In the genomic region with DNA sequence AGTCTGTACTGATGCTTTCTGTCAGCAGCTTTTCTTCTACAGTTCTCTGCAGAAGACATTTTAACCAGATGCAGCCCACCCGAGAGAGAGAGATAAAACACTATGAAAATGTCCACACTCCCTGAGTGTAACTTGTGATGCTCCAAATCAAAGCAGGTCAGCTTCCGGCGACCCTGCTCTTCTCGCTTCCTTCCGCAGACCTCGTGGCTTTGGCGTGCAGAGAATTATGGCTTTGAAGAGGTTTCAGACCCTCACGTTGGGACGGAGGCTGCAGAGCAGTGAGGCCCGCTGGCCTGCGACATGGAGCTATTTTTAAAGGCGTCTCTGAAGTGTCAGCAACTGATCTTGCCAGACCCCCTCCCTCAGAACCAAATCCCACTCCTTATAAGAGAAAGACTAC, we compare ENCODE assay signal across 21 cellular contexts. TPM values are rescaled to one million over a fixed set of nuclear protein-coding genes. Genes with fewer than 3 reads are reported as not detected.
DNase-seq lines count a peak whose midpoint lies in the region; ATAC-seq, FAIRE-seq and TF ChIP-seq lines count a peak whose summit lies in the region.
"Had no signal": no experiment of that assay in that cellular context is flagged by ENCODE, and none has a peak within 500 bp of the region (broad histone marks: within the 10 kb centered on the region; RNA-seq: fewer than 3 reads in every experiment).

No MANE protein-coding gene starts in this region.

- H3K27ac ChIP-seq in HepG2 (ENCODE audit: extremely low read length, insufficient read depth, low read length) = no peak overlapping the region
- no peak overlapping the region for H3K27ac ChIP-seq in RWPE1
- H3K27ac ChIP-seq: KMS-11, left lung, Peyer's patch, skin epidermis, stomach, uterus had no signal

- peaks cover 47% of the 10 kb centered on the region for H3K4me1 Mint-ChIP-seq in activated T-cell treated with anti-CD3 and anti-CD28 coated beads, Interleukin-2, amount 50 U/mL, for 24 hours (ENCODE audit: low read depth)
- H3K4me1 Mint-ChIP-seq in activated naive CD8-positive, alpha-beta T cell treated with anti-CD3 and anti-CD28 coated beads, Interleukin-2, amount 10 ng/mL, durations not matched to agents 7 days and 5 days = peaks cover 28% of the 10 kb centered on the region
- no peaks in the 10 kb centered on the region for H3K4me1 Mint-ChIP-seq in osteocyte (ENCODE audit: unreplicated experiment)

- no peak for FAIRE-seq in HepG2 (lab: Jason Lieb, UNC)
- FAIRE-seq: endometrium, G401.6, GM12892 had no signal

- no peak overlapping the region for H3K4me2 ChIP-seq in HepG2 (ENCODE audit: low read depth, low read length)
- H3K4me2 ChIP-seq: KMS-11 had no signal

- H3K79me2 ChIP-seq in HepG2 (ENCODE audit: insufficient read depth, low read length) = no peaks in the 10 kb centered on the region

- peaks cover 1 to 38% of the 10 kb centered on the region in 2 experiments; a peak in 3 of 5 replicates for H3K27me3 ChIP-seq in HepG2 (ENCODE audit: control insufficient read depth in 1 of 2, insufficient read depth in 2 of 2, low read length in 2 of 2)
- H3K27me3 ChIP-seq: left lung, Peyer's patch, stomach, uterus had no signal

- TF ChIP-seq EP300 in HepG2 (IDR thresholded peaks at IDR 0.05; ENCODE audit: low read depth in 2 of 2, low read length in 2 of 2) (no peak), HepG2 (CRISPR knock-in tag; IDR thresholded peaks at IDR 0.05; ENCODE audit: borderline replicate concordance) (no peak)

- H3K9me3 ChIP-seq in HepG2 (ENCODE audit: low read length) = no peaks in the 10 kb centered on the region
- H3K9me3 ChIP-seq: Caco-2, left lung, Peyer's patch, stomach, uterus had no signal

- H2AFZ ChIP-seq in HepG2 (ENCODE audit: low read length) = no peak overlapping the region

- no peaks in the 10 kb centered on the region for H3K9me3 Mint-ChIP-seq in activated T-cell treated with anti-CD3 and anti-CD28 coated beads, Interleukin-2, amount 50 U/mL, for 24 hours
- H3K9me3 Mint-ChIP-seq in activated naive CD8-positive, alpha-beta T cell treated with anti-CD3 and anti-CD28 coated beads, Interleukin-2, amount 10 ng/mL, durations not matched to agents 7 days and 5 days = no peaks in the 10 kb centered on the region
- H3K9me3 Mint-ChIP-seq in osteocyte (ENCODE audit: unreplicated experiment) = no peaks in the 10 kb centered on the region

- TF ChIP-seq RAD21 in HepG2 (CRISPR knock-in tag; IDR thresholded peaks at IDR 0.05) = no peak

- intact Hi-C loops in HepG2 (cut with micrococcal nuclease; ENCODE audit: unreplicated experiment) = no loop called here

- no peak for DNase-seq in activated T-cell treated with anti-CD3 and anti-CD28 coated beads, Interleukin-2, amount 50 U/mL, for 24 hours
- no peak for DNase-seq in activated T-cell treated with anti-CD3 and anti-CD28 coated beads, Interleukin-2, amount 50 U/mL, for 1 hour
- DNase-seq in activated naive CD8-positive, alpha-beta T cell treated with anti-CD3 and anti-CD28 coated beads, Interleukin-2, amount 10 ng/mL, durations not matched to agents 7 days and 5 days = peak; percentile 41
- DNase-seq in osteocyte (ENCODE audit: extremely low spot score, unreplicated experiment) (peak; percentile 30), HepG2 (ENCODE audit: low spot score) (no peak), RWPE1 (ENCODE audit: low spot score) (no peak)
- DNase-seq: Caco-2, left lung, NCI-H1105 treated with DMSO at 0.1 percent for 48 hours, stomach, uterus had no signal

- no peak for TF ChIP-seq POLR2A in HepG2 (IDR thresholded peaks at IDR 0.05; ENCODE audit: insufficient read depth in 1 of 2, low read depth in 2 of 2, low read length in 2 of 2)

- WGBS in HepG2 (ENCODE audit: low lambda C conversion rate) = 46% methylated on average over 12 of the region's 12 CpGs

- in situ Hi-C loops in HepG2 (cut with HindIII; ENCODE audit: extremely low pct_ligation_motif_present, low pct_unique_long_range_greater_than_20kb) = no loop called here

- TF ChIP-seq CTCF in osteocyte (IDR thresholded peaks at IDR 0.05) (no peak), HepG2 (CRISPR knock-in tag; IDR thresholded peaks at IDR 0.05) (no peak), RWPE1 (conservative IDR thresholded peaks at IDR 0.05; ENCODE audit: low read depth) (no peak)

- no peak overlapping the region for H3K9ac ChIP-seq in HepG2 (ENCODE audit: insufficient read depth, low read depth, low read length)
- H3K9ac ChIP-seq: KMS-11 had no signal

- CTCF ChIA-PET in HepG2 (lab: Yijun Ruan, JAX; ENCODE audit: low intra/inter-chr PET ratio, low total read pairs) (no interaction called here), RWPE1 (lab: Yijun Ruan, JAX) (interaction anchor here (0.7 kb wide), 1 partner anchor 90 kb away, joined by 3 read pairs; no protein-coding TSS in a partner anchor)

- no peaks in the 10 kb centered on the region for H3K36me3 ChIP-seq in HepG2 (replicated peaks in 1 of 2; ENCODE audit: control insufficient read depth in 1 of 2, insufficient read depth in 2 of 2, low read length in 2 of 2)
- H3K36me3 ChIP-seq: left lung, Peyer's patch, stomach, uterus had no signal

- H4K20me1 ChIP-seq in HepG2 (ENCODE audit: insufficient read depth, low read length) = no peaks in the 10 kb centered on the region

- peak overlapping the region; percentile 38 for H3K4me3 Mint-ChIP-seq in activated T-cell treated with anti-CD3 and anti-CD28 coated beads, Interleukin-2, amount 50 U/mL, for 24 hours
- H3K4me3 Mint-ChIP-seq in activated naive CD8-positive, alpha-beta T cell treated with anti-CD3 and anti-CD28 coated beads, Interleukin-2, amount 10 ng/mL, durations not matched to agents 7 days and 5 days = peak overlapping the region; percentile 74
- H3K4me3 Mint-ChIP-seq in osteocyte (ENCODE audit: unreplicated experiment) = no peak overlapping the region

- no peaks in the 10 kb centered on the region for H3K36me3 Mint-ChIP-seq in activated T-cell treated with anti-CD3 and anti-CD28 coated beads, Interleukin-2, amount 50 U/mL, for 24 hours (ENCODE audit: low read depth)
- peaks cover 7% of the 10 kb centered on the region for H3K36me3 Mint-ChIP-seq in activated naive CD8-positive, alpha-beta T cell treated with anti-CD3 and anti-CD28 coated beads, Interleukin-2, amount 10 ng/mL, durations not matched to agents 7 days and 5 days
- no peaks in the 10 kb centered on the region for H3K36me3 Mint-ChIP-seq in osteocyte (ENCODE audit: unreplicated experiment)

- ATAC-seq in GM18868 (IDR thresholded peaks at IDR 0.05; ENCODE audit: unreplicated experiment) = peak; percentile 48
- peak; percentile 55 for ATAC-seq in activated naive CD8-positive, alpha-beta T cell treated with anti-CD3 and anti-CD28 coated beads, Interleukin-2, amount 10 ng/mL, durations not matched to agents 7 days and 5 days (ENCODE audit: low read depth)
- ATAC-seq in HepG2 = no peak
- ATAC-seq in GM18867 (IDR thresholded peaks at IDR 0.05; ENCODE audit: unreplicated experiment) = no peak
- ATAC-seq: left lung had no signal

- no peak overlapping the region for H3K27ac Mint-ChIP-seq in activated T-cell treated with anti-CD3 and anti-CD28 coated beads, Interleukin-2, amount 50 U/mL, for 24 hours
- H3K27ac Mint-ChIP-seq in activated naive CD8-positive, alpha-beta T cell treated with anti-CD3 and anti-CD28 coated beads, Interleukin-2, amount 10 ng/mL, durations not matched to agents 7 days and 5 days = peak overlapping the region; percentile 73
- H3K27ac Mint-ChIP-seq in osteocyte (ENCODE audit: unreplicated experiment) = no peak overlapping the region

- H3K4me1 ChIP-seq in HepG2 (ENCODE audit: insufficient read depth, low read length) = no peaks in the 10 kb centered on the region
- H3K4me1 ChIP-seq: Caco-2, uterus had no signal

- POLR2A ChIA-PET in activated naive CD8-positive, alpha-beta T cell treated with anti-CD3 and anti-CD28 coated beads, Interleukin-2, amount 10 ng/mL, durations not matched to agents 7 days and 5 days (lab: Charles Lee) = interaction anchor here (1.5 kb wide), 1 partner anchor 8 kb away, joined by 3 read pairs; no protein-coding TSS in a partner anchor
- POLR2A ChIA-PET in HepG2 (lab: Yijun Ruan, JAX) (no interaction called here), RWPE1 (lab: Yijun Ruan, JAX; ENCODE audit: low non-redundant PET) (no interaction called here)

- BruUV-seq in HepG2 (replicated peaks; lab: Mats Ljungman, UMichigan) = no TSS peak

- peaks cover 14% of the 10 kb centered on the region for H3K27me3 Mint-ChIP-seq in activated T-cell treated with anti-CD3 and anti-CD28 coated beads, Interleukin-2, amount 50 U/mL, for 24 hours
- peaks cover 57% of the 10 kb centered on the region for H3K27me3 Mint-ChIP-seq in activated naive CD8-positive, alpha-beta T cell treated with anti-CD3 and anti-CD28 coated beads, Interleukin-2, amount 10 ng/mL, durations not matched to agents 7 days and 5 days
- H3K27me3 Mint-ChIP-seq in osteocyte (ENCODE audit: unreplicated experiment) = no peaks in the 10 kb centered on the region

- H3K4me3 ChIP-seq in HepG2 (replicated peaks in 1 of 3; ENCODE audit: insufficient read depth in 1 of 3, low read depth in 2 of 3, low read length in 3 of 3) = no peak overlapping the region
- H3K4me3 ChIP-seq: left lung, Peyer's patch, skin epidermis, stomach, uterus had no signal

RNA-seq across cellular contexts. Expression of a gene that starts 41.8 kb away (rescaled TPM):
- total RNA-seq in activated naive CD8-positive, alpha-beta T cell treated with anti-CD3 and anti-CD28 coated beads, Interleukin-2, amount 10 ng/mL, durations not matched to agents 7 days and 5 days = under 1 TPM; 0.14 to 0.19 TPM
- total RNA-seq in osteocyte (not detected in 2 replicates), HepG2 (2016; rRNA removed; fragmentation: Illumina TruSeq; extraction: Trizol) (not detected in 2 replicates)
- total RNA-seq in HepG2 (2016; cell fraction: cytosol; rRNA removed; fragmentation: Illumina TruSeq; extraction: Trizol; ENCODE audit: low read depth) = not detected in 2 replicates
- not detected in 2 replicates for total RNA-seq in HepG2 (2016; cell fraction: insoluble cytoplasmic fraction; rRNA removed; fragmentation: Illumina TruSeq; extraction: Trizol)
- total RNA-seq in HepG2 (2016; cell fraction: membrane; rRNA removed; fragmentation: Illumina TruSeq; extraction: Trizol) = not detected in 2 replicates
- not detected in 2 replicates for total RNA-seq in HepG2 (2016; cell fraction: nucleus; rRNA removed; fragmentation: Illumina TruSeq; extraction: Trizol)
- polyA plus RNA-seq in HepG2 (2011; rRNA removed) = 0.05 TPM in 1 of 2 replicates, not detected in the other
- not detected in 2 replicates for polyA plus RNA-seq in HepG2 (2011; cell fraction: cytosol; rRNA removed)
- not detected in 2 replicates for polyA plus RNA-seq in HepG2 (2011; cell fraction: nucleus; rRNA removed)
- polyA plus RNA-seq in HepG2 (2012) = 0.09 TPM in 1 of 2 replicates, not detected in the other
- polyA plus RNA-seq in HepG2 (2016; cell fraction: cytosol; fragmentation: Illumina TruSeq; extraction: Trizol; ENCODE audit: low read depth) = not detected in 2 replicates
- polyA plus RNA-seq in HepG2 (2016; cell fraction: insoluble cytoplasmic fraction; fragmentation: Illumina TruSeq; extraction: Trizol; ENCODE audit: low read depth) = not detected in 2 replicates
- not detected in 2 replicates for polyA plus RNA-seq in HepG2 (2016; cell fraction: membrane; fragmentation: Illumina TruSeq; extraction: Trizol; ENCODE audit: low read depth)
- polyA plus RNA-seq in HepG2 (2016; cell fraction: nucleus; fragmentation: Illumina TruSeq; extraction: Trizol; ENCODE audit: insufficient read depth, low read depth) = not detected in 2 replicates
- not detected in 2 replicates for polyA minus RNA-seq in HepG2 (2011; rRNA and poly(A)+ RNA removed; ENCODE audit: low replicate concordance)
- not detected in 2 replicates for polyA minus RNA-seq in HepG2 (2011; cell fraction: cytosol; rRNA and poly(A)+ RNA removed)
- polyA minus RNA-seq in HepG2 (2011; cell fraction: nucleus; rRNA and poly(A)+ RNA removed) = not detected in 2 replicates
- total RNA-seq: A673, fibroblast of villous mesenchyme had no signal

Comparison
In these comparisons a context has a peak if more than half of its experiments do, and no peak if none do; other contexts are left out.
1. DNase-seq: peak in activated naive CD8-positive, alpha-beta T cell treated with anti-CD3 and anti-CD28 coated beads, Interleukin-2, amount 10 ng/mL, durations not matched to agents 7 days and 5 days (single experiment) and osteocyte (single experiment); none in activated T-cell treated with anti-CD3 and anti-CD28 coated beads, Interleukin-2, amount 50 U/mL, for 24 hours (single experiment), activated T-cell treated with anti-CD3 and anti-CD28 coated beads, Interleukin-2, amount 50 U/mL, for 1 hour (single experiment), HepG2 (single experiment) and RWPE1 (single experiment).
2. ATAC-seq: peak in GM18868 (single experiment) and activated naive CD8-positive, alpha-beta T cell treated with anti-CD3 and anti-CD28 coated beads, Interleukin-2, amount 10 ng/mL, durations not matched to agents 7 days and 5 days (single experiment); none in HepG2 (single experiment) and GM18867 (single experiment).